ENCODE assay signal across 8 cellular contexts in genomic region chr20:44736170-44737021, GRCh38. TPM values are rescaled to one million over a fixed set of nuclear protein-coding genes. Genes with fewer than 3 reads are reported as not detected.
DNase-seq lines count a peak whose midpoint lies in the region; ATAC-seq and TF ChIP-seq lines count a peak whose summit lies in the region.

No MANE protein-coding gene starts in this region.

- H3K36me3 Mint-ChIP-seq in activated naive CD4-positive, alpha-beta T cell treated with anti-CD3 and anti-CD28 coated beads, Interleukin-2, amount 50 U/mL, for 72 hours = peaks cover 12 to 16% of the 10 kb centered on the region in 2 donors

- no peak for TF ChIP-seq CTCF in cardiac muscle cell (IDR thresholded peaks at IDR 0.05; ENCODE audit: low read depth, low read length)
- no peak for TF ChIP-seq CTCF in psoas muscle (IDR thresholded peaks at IDR 0.05)
- no peak for TF ChIP-seq CTCF in esophagus squamous epithelium (IDR thresholded peaks at IDR 0.05)

- peaks cover 9 to 10% of the 10 kb centered on the region in 2 donors for H3K9me3 Mint-ChIP-seq in activated naive CD4-positive, alpha-beta T cell treated with anti-CD3 and anti-CD28 coated beads, Interleukin-2, amount 50 U/mL, for 72 hours

- peak; percentile 52 to 73 for ATAC-seq in activated naive CD4-positive, alpha-beta T cell treated with anti-CD3 and anti-CD28 coated beads, Interleukin-2, amount 50 U/mL, for 72 hours
- peak; percentile 53 to 69 (median 62) for ATAC-seq in psoas muscle
- no peak for ATAC-seq in HG02970 (IDR thresholded peaks at IDR 0.05; ENCODE audit: low FRiP score, unreplicated experiment)

- no peak overlapping the region for H3K27ac ChIP-seq in cardiac muscle cell
- peak overlapping the region; percentile 13 for H3K27ac ChIP-seq in psoas muscle
- no peak overlapping the region for H3K27ac ChIP-seq in esophagus squamous epithelium

- H3K36me3 ChIP-seq in cardiac muscle cell (no peaks in the 10 kb centered on the region), psoas muscle (ENCODE audit: insufficient read depth in 1 of 2, low read depth in 1 of 2) (no peaks in the 10 kb centered on the region), esophagus squamous epithelium (no peaks in the 10 kb centered on the region)

- H3K9me3 ChIP-seq in cardiac muscle cell (ENCODE audit: low read depth) (no peaks in the 10 kb centered on the region), psoas muscle (no peaks in the 10 kb centered on the region), esophagus squamous epithelium (no peaks in the 10 kb centered on the region)

- H3K27me3 ChIP-seq in cardiac muscle cell (no peaks in the 10 kb centered on the region), psoas muscle (ENCODE audit: insufficient read depth in 3 of 3, low read length in 2 of 3) (no peaks in the 10 kb centered on the region), esophagus squamous epithelium (no peaks in the 10 kb centered on the region)

- no peak overlapping the region for H3K4me3 ChIP-seq in cardiac muscle cell
- H3K4me3 ChIP-seq in psoas muscle = no peak overlapping the region
- no peak overlapping the region for H3K4me3 ChIP-seq in esophagus squamous epithelium

- WGBS in psoas muscle, 3 donors = 38 to 53% (median 43%) methylated on average over 6 of the region's 6 CpGs
- 47 to 51% methylated on average over 6 of the region's 6 CpGs for WGBS in esophagus squamous epithelium, 2 donors

- intact Hi-C loops in psoas muscle (cut with DNase I) = loop anchor here in 1 of 2 donors (5.0 to 10.0 kb wide), 2 partner anchors 212 to 524 kb away; partner anchors contain the start of genes OSER1 and SERINC3
- intact Hi-C loops in esophagus squamous epithelium (cut with DNase I) = no loop called here

- H3K4me1 ChIP-seq in cardiac muscle cell (ENCODE audit: low read depth) (no peaks in the 10 kb centered on the region), psoas muscle (peaks cover 22% of the 10 kb centered on the region), esophagus squamous epithelium (peaks cover 0 to 12% (median 4%) of the 10 kb centered on the region in 3 donors)

- no peak for TF ChIP-seq POLR2A in esophagus squamous epithelium (IDR thresholded peaks at IDR 0.05)

- H3K27ac Mint-ChIP-seq in activated naive CD4-positive, alpha-beta T cell treated with anti-CD3 and anti-CD28 coated beads, Interleukin-2, amount 50 U/mL, for 72 hours = peak overlapping the region in 1 of 2 donors; percentile 87

- peak; percentile 86 for DNase-seq in AG08395 (ENCODE audit: low spot score)
- peak; percentile 68 for DNase-seq in GM04504 (ENCODE audit: low read depth)
- DNase-seq in NCI-H510A treated with DMSO at 0.1 percent for 48 hours (lab: John Stamatoyannopoulos, UW) = peak; percentile 11
- DNase-seq in activated naive CD4-positive, alpha-beta T cell treated with anti-CD3 and anti-CD28 coated beads, Interleukin-2, amount 50 U/mL, for 72 hours (ENCODE audit: low spot score in 2 of 2) = no peak
- peak; percentile 72 to 92 for DNase-seq in cardiac muscle cell (ENCODE audit: low read depth in 1 of 2, low spot score in 1 of 2)
- peak in 1 of 2 donors; percentile 63 for DNase-seq in psoas muscle
- no peak for DNase-seq in esophagus squamous epithelium (lab: John Stamatoyannopoulos, UW)

RNA-seq across cellular contexts. Expression of gene KCNK15, which starts 9.3 kb away (rescaled TPM):
- under 1 TPM; 0.09 to 0.37 TPM for total RNA-seq in activated naive CD4-positive, alpha-beta T cell treated with anti-CD3 and anti-CD28 coated beads, Interleukin-2, amount 50 U/mL, for 72 hours
- 0.07 TPM in 1 of 2 replicates, not detected in the other for total RNA-seq in cardiac muscle cell
- 0.32 TPM in 1 of 2 replicates, not detected in the other for polyA plus RNA-seq in cardiac muscle cell
- total RNA-seq in psoas muscle = under 1 TPM; 0.11 to 0.79 (median 0.32) TPM
- polyA plus RNA-seq in psoas muscle = under 1 TPM in 2 of 3 donors, not detected in 1; 0.08 to 0.23 TPM
- total RNA-seq in esophagus squamous epithelium = 1 to 10 TPM in 1 of 4 donors, under 1 TPM in 2, not detected in 1; 0.13 to 2.5 (median 0.23) TPM

RNA-seq across cellular contexts. Expression of gene CCN5, which starts 21.2 kb away (rescaled TPM):
- total RNA-seq in activated naive CD4-positive, alpha-beta T cell treated with anti-CD3 and anti-CD28 coated beads, Interleukin-2, amount 50 U/mL, for 72 hours = not detected
- total RNA-seq in cardiac muscle cell (not detected in 2 replicates), psoas muscle (10 to 100 TPM in 2 of 4 donors, 1 to 10 TPM in 2; 4.2 to 20.9 (median 9.9) TPM), esophagus squamous epithelium (10 to 100 TPM in 3 of 4 donors, 1 to 10 TPM in 1; 6.7 to 83.9 (median 31.0) TPM)
- polyA plus RNA-seq in cardiac muscle cell (0.20 TPM in 1 of 2 replicates, not detected in the other), psoas muscle (10 to 100 TPM in 1 of 3 donors, 1 to 10 TPM in 2; 3.3 to 14.8 (median 5.1) TPM)

Comparison
In these comparisons a context has a peak if more than half of its experiments do, and no peak if none do; other contexts are left out.
1. DNase-seq: peak in AG08395 (single experiment), GM04504 (single experiment), NCI-H510A treated with DMSO at 0.1 percent for 48 hours (single experiment) and cardiac muscle cell (2 of 2); none in activated naive CD4-positive, alpha-beta T cell treated with anti-CD3 and anti-CD28 coated beads, Interleukin-2, amount 50 U/mL, for 72 hours (0 of 2) and esophagus squamous epithelium (single experiment).